Comparison of ENCODE assay signal across 32 cellular contexts in the genomic region with DNA sequence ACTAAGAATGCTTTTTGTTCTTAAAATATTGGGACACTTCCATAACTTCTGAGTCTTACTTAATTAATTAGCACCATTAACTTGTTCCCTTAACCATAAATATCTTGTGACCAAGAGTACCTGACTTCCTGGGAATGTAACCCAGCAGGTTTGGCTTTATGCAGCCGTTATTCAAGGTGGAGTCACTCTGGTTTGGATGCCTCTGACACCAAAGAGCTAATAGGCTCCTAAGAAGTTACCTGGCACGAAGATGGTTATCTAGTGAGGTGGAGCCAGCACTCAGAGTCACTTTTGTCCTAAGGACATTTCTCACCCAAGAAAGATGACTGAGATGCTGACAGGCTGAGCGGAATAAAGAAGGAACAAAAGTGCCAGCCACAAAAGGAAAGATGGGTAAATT.
DNase-seq lines count a peak whose midpoint lies in the region; ATAC-seq and TF ChIP-seq lines count a peak whose summit lies in the region.
"Had no signal": no experiment of that assay in that cellular context is flagged by ENCODE, and none has a peak within 500 bp of the region (broad histone marks: within the 10 kb centered on the region; RNA-seq: fewer than 3 reads in every experiment).

No MANE protein-coding gene starts in this region.

- no peak overlapping the region for H2AFZ ChIP-seq in mammary epithelial cell (ENCODE audit: low read depth, low read length)

- no peaks in the 10 kb centered on the region for H3K27me3 Mint-ChIP-seq in type B pancreatic cell
- H3K27me3 Mint-ChIP-seq in activated CD8-positive, alpha-beta T cell treated with anti-CD3 and anti-CD28 coated beads for 36 hours, result no peaks in the 10 kb centered on the region
- H3K27me3 Mint-ChIP-seq: activated CD4-positive, alpha-beta T cell treated with anti-CD3 and anti-CD28 coated beads, Interleukin-2, amount 10 ng/mL, durations not matched to agents 7 days and 5 days had no signal

- ATAC-seq in activated CD8-positive, alpha-beta T cell treated with anti-CD3 and anti-CD28 coated beads for 36 hours, result no peak
- ATAC-seq: activated naive CD4-positive, alpha-beta T cell treated with anti-CD3 and anti-CD28 coated beads, Interleukin-2, amount 50 U/mL, for 72 hours; GM12878; naive thymus-derived CD4-positive, alpha-beta T cell; psoas muscle had no signal

- in situ Hi-C loops in mammary epithelial cell (cut with MboI; ENCODE audit: low sequenced_read_pairs in 2 of 2), result loop anchor here (5.0 to 25.0 kb wide), 3 partner anchors 240 to 392 kb away; no protein-coding TSS in a partner anchor

- no peak overlapping the region for H3K4me3 ChIP-seq in mammary epithelial cell (replicated peaks in 1 of 3; ENCODE audit: insufficient read depth in 1 of 3, low read depth in 2 of 3, low read length in 3 of 3)
- H3K4me3 ChIP-seq: dorsolateral prefrontal cortex, GM12878, psoas muscle, SJSA1, transverse colon had no signal

- no peaks in the 10 kb centered on the region for H3K27me3 ChIP-seq in mammary epithelial cell (ENCODE audit: insufficient read depth, low read length)
- H3K27me3 ChIP-seq: brain microvascular endothelial cell, dorsolateral prefrontal cortex, SJSA1, transverse colon had no signal

- 20% methylated on average over 3 of the region's 3 CpGs for WGBS in mammary epithelial cell (ENCODE audit: low coverage, missing lambda C conversion rate)

- no peak for TF ChIP-seq CTCF in mammary epithelial cell (conservative IDR thresholded peaks at IDR 0.05 in 1 of 2, IDR thresholded peaks at IDR 0.05 in 1 of 2; ENCODE audit: extremely low read depth in 1 of 2, insufficient read depth in 1 of 2, low read depth in 1 of 2, low read length in 2 of 2)
- no peak for TF ChIP-seq CTCF in type B pancreatic cell (conservative IDR thresholded peaks at IDR 0.05)
- TF ChIP-seq CTCF in activated CD8-positive, alpha-beta T cell treated with anti-CD3 and anti-CD28 coated beads for 36 hours (IDR thresholded peaks at IDR 0.05), result no peak

- no peaks in the 10 kb centered on the region for H3K79me2 ChIP-seq in mammary epithelial cell (ENCODE audit: insufficient read depth, low read length)

- no peak overlapping the region for H3K4me2 ChIP-seq in mammary epithelial cell (ENCODE audit: insufficient read depth, low read depth, low read length)
- H3K4me2 ChIP-seq: KMS-11 had no signal

- no peak overlapping the region for H3K27ac ChIP-seq in mammary epithelial cell (ENCODE audit: insufficient read depth, low read depth, low read length)
- H3K27ac ChIP-seq: 22Rv1, brain microvascular endothelial cell, C4-2B, dorsolateral prefrontal cortex, HL-60, KMS-11, psoas muscle, SJSA1, transverse colon had no signal

- intact Hi-C loops in mammary epithelial cell (cut with micrococcal nuclease), result loop anchor here (5.0 kb wide), 1 partner anchor 92 kb away; no protein-coding TSS in a partner anchor
- intact Hi-C loops in activated CD8-positive, alpha-beta T cell treated with anti-CD3 and anti-CD28 coated beads for 36 hours (cut with micrococcal nuclease), result no loop called here

- H3K4me1 Mint-ChIP-seq in type B pancreatic cell (ENCODE audit: unreplicated experiment), result peaks cover 15% of the 10 kb centered on the region
- H3K4me1 Mint-ChIP-seq in activated CD8-positive, alpha-beta T cell treated with anti-CD3 and anti-CD28 coated beads for 36 hours (ENCODE audit: low read depth), result no peaks in the 10 kb centered on the region
- H3K4me1 Mint-ChIP-seq: activated B cell treated with CpG ODN at 0.5 μM for 24 hours; activated CD4-positive, alpha-beta T cell treated with anti-CD3 and anti-CD28 coated beads, Interleukin-2, amount 10 ng/mL, durations not matched to agents 7 days and 5 days; naive thymus-derived CD4-positive, alpha-beta T cell had no signal

- H3K9me3 Mint-ChIP-seq in type B pancreatic cell, result no peaks in the 10 kb centered on the region
- peaks cover 2% of the 10 kb centered on the region for H3K9me3 Mint-ChIP-seq in activated CD8-positive, alpha-beta T cell treated with anti-CD3 and anti-CD28 coated beads for 36 hours
- H3K9me3 Mint-ChIP-seq: activated CD4-positive, alpha-beta T cell treated with anti-CD3 and anti-CD28 coated beads, Interleukin-2, amount 10 ng/mL, durations not matched to agents 7 days and 5 days had no signal

- H3K4me1 ChIP-seq in mammary epithelial cell (ENCODE audit: insufficient read depth, low read length), result peaks cover 7% of the 10 kb centered on the region
- H3K4me1 ChIP-seq: psoas muscle, SJSA1, transverse colon had no signal

- no peaks in the 10 kb centered on the region for H3K9me3 ChIP-seq in mammary epithelial cell (replicated peaks; ENCODE audit: insufficient read depth, low read length)
- H3K9me3 ChIP-seq: psoas muscle, SJSA1, transverse colon had no signal

- H3K4me3 Mint-ChIP-seq in type B pancreatic cell, result peak overlapping the region; percentile 1
- H3K4me3 Mint-ChIP-seq in activated CD8-positive, alpha-beta T cell treated with anti-CD3 and anti-CD28 coated beads for 36 hours, result no peak overlapping the region
- H3K4me3 Mint-ChIP-seq: activated B cell treated with CpG ODN at 0.5 μM for 24 hours; activated CD4-positive, alpha-beta T cell treated with anti-CD3 and anti-CD28 coated beads, Interleukin-2, amount 10 ng/mL, durations not matched to agents 7 days and 5 days; naive thymus-derived CD4-positive, alpha-beta T cell had no signal

- dilution Hi-C loops in mammary epithelial cell (cut with HindIII; ENCODE audit: low sequenced_read_pairs), result no loop called here

- POLR2A ChIA-PET in activated CD8-positive, alpha-beta T cell treated with anti-CD3 and anti-CD28 coated beads for 36 hours (lab: Charles Lee), result no interaction called here

- H3K27ac Mint-ChIP-seq in type B pancreatic cell, result peak overlapping the region; percentile 70
- no peak overlapping the region for H3K27ac Mint-ChIP-seq in activated CD8-positive, alpha-beta T cell treated with anti-CD3 and anti-CD28 coated beads for 36 hours
- H3K27ac Mint-ChIP-seq: activated B cell treated with CpG ODN at 0.5 μM for 24 hours; activated CD4-positive, alpha-beta T cell treated with anti-CD3 and anti-CD28 coated beads, Interleukin-2, amount 10 ng/mL, durations not matched to agents 7 days and 5 days; activated naive CD4-positive, alpha-beta T cell treated with anti-CD3 and anti-CD28 coated beads, Interleukin-2, amount 50 U/mL, for 72 hours; naive thymus-derived CD4-positive, alpha-beta T cell had no signal

- DNase-seq in DMS53 (lab: John Stamatoyannopoulos, UW), result peak; percentile 8
- DNase-seq in DMS53 treated with DMSO at 0.1 percent for 48 hours (lab: John Stamatoyannopoulos, UW; ENCODE audit: unreplicated experiment), result no peak
- peak; percentile 60 for DNase-seq in mammary epithelial cell
- peak; percentile 86 for DNase-seq in islet precursor cell
- DNase-seq in type B pancreatic cell (ENCODE audit: extremely low spot score, unreplicated experiment), result no peak
- DNase-seq in NCI-H2196 (lab: John Stamatoyannopoulos, UW; ENCODE audit: unreplicated experiment), result no peak
- no peak for DNase-seq in activated CD8-positive, alpha-beta T cell treated with anti-CD3 and anti-CD28 coated beads for 36 hours
- no peak for DNase-seq in stimulated activated CD4-positive, alpha-beta T cell treated with anti-CD3 and anti-CD28 coated beads, Interleukin-12 subunit alpha, Interleukin-12 subunit beta, amount 100 ng/mL, for 4 hours
- DNase-seq: activated B cell treated with CpG ODN at 0.5 μM for 24 hours; activated CD4-positive, alpha-beta T cell treated with anti-CD3 and anti-CD28 coated beads, Interleukin-2, amount 10 ng/mL, durations not matched to agents 7 days and 5 days; activated effector memory CD4-positive, alpha-beta T cell treated with Interleukin-2 at 50 U/mL for 16 hours; activated T-cell treated with anti-CD3 and anti-CD28 coated beads, Interleukin-2, amount 50 U/mL, for 1 hour; amygdala; brain microvascular endothelial cell; dorsolateral prefrontal cortex; hypothalamus; naive thymus-derived CD4-positive, alpha-beta T cell; NCI-H1417 treated with DMSO at 0.1 percent for 48 hours; NCI-H2081; NCI-H446; NCI-H748 treated with DMSO at 0.1 percent for 48 hours; psoas muscle; stimulated activated CD4-positive, alpha-beta T cell treated with anti-CD3 and anti-CD28 coated beads, Interleukin-4, amount 100 ng/mL, for 24 hours; T1000; transverse colon had no signal

- no TSS peak for BruUV-seq in mammary epithelial cell (replicated peaks; lab: Mats Ljungman, UMichigan)

- CTCF ChIA-PET in mammary epithelial cell (lab: Charles Lee; ENCODE audit: low non-redundant PET), result no interaction called here
- CTCF ChIA-PET in activated CD8-positive, alpha-beta T cell treated with anti-CD3 and anti-CD28 coated beads for 36 hours (lab: Charles Lee), result no interaction called here

- no peaks in the 10 kb centered on the region for H4K20me1 ChIP-seq in mammary epithelial cell (ENCODE audit: insufficient read depth, low read length)

- H3K9ac ChIP-seq in mammary epithelial cell (ENCODE audit: insufficient read depth, low read length), result no peak overlapping the region
- H3K9ac ChIP-seq: KMS-11 had no signal

- no peaks in the 10 kb centered on the region for H3K36me3 ChIP-seq in mammary epithelial cell (ENCODE audit: insufficient read depth, low read length)
- H3K36me3 ChIP-seq: brain microvascular endothelial cell, SJSA1, transverse colon had no signal

- no peaks in the 10 kb centered on the region for H3K36me3 Mint-ChIP-seq in type B pancreatic cell
- no peaks in the 10 kb centered on the region for H3K36me3 Mint-ChIP-seq in activated CD8-positive, alpha-beta T cell treated with anti-CD3 and anti-CD28 coated beads for 36 hours (ENCODE audit: low read depth)
- H3K36me3 Mint-ChIP-seq: activated naive CD4-positive, alpha-beta T cell treated with anti-CD3 and anti-CD28 coated beads, Interleukin-2, amount 50 U/mL, for 72 hours had no signal

Comparison
In these comparisons a context has a peak if more than half of its experiments do, and no peak if none do; other contexts are left out.
1. DNase-seq: peak in DMS53 (single experiment), mammary epithelial cell (single experiment) and islet precursor cell (single experiment); none in DMS53 treated with DMSO at 0.1 percent for 48 hours (single experiment), type B pancreatic cell (single experiment), NCI-H2196 (single experiment), activated CD8-positive, alpha-beta T cell treated with anti-CD3 and anti-CD28 coated beads for 36 hours (single experiment) and stimulated activated CD4-positive, alpha-beta T cell treated with anti-CD3 and anti-CD28 coated beads, Interleukin-12 subunit alpha, Interleukin-12 subunit beta, amount 100 ng/mL, for 4 hours (single experiment).